Comparison of ENCODE assay signal across 8 cellular contexts in genomic region chr20:62623488-62624324, GRCh38. TPM values are rescaled to one million over a fixed set of nuclear protein-coding genes. Genes with fewer than 3 reads are reported as not detected.
A peak's percentile ranks its signal among the peaks of the same experiment; 100 is the strongest.
DNase-seq lines count a peak whose midpoint lies in the region; ATAC-seq lines count a peak whose summit lies in the region.

No MANE protein-coding gene starts in this region.

- H3K27ac ChIP-seq in duodenal mucosa (ENCODE audit: low read depth, low read length): peak overlapping the region; percentile 97

- H3K9me3 ChIP-seq in duodenal mucosa (ENCODE audit: control insufficient read depth in 1 of 2, low read length in 2 of 2): no peaks in the 10 kb centered on the region

- no peaks in the 10 kb centered on the region for H3K36me3 ChIP-seq in duodenal mucosa (ENCODE audit: control insufficient read depth in 1 of 2, insufficient read depth in 2 of 2, low read length in 2 of 2)

- no peaks in the 10 kb centered on the region for H3K27me3 ChIP-seq in duodenal mucosa (ENCODE audit: control insufficient read depth in 1 of 2, insufficient read depth in 2 of 2, low read length in 2 of 2)

- H3K9ac ChIP-seq in duodenal mucosa (ENCODE audit: low read depth in 1 of 2, low read length in 2 of 2): peak overlapping the region; percentile 78 to 85

- peak; percentile 85 for ATAC-seq in GM18511 (IDR thresholded peaks at IDR 0.05; ENCODE audit: unreplicated experiment)
- peak; percentile 81 for ATAC-seq in HG02943 (IDR thresholded peaks at IDR 0.05; ENCODE audit: low read depth, unreplicated experiment)

- peak overlapping the region; percentile 45 to 59 for H3K4me3 ChIP-seq in duodenal mucosa (ENCODE audit: low read depth in 1 of 2, low read length in 2 of 2)

- peaks cover 23 to 26% of the 10 kb centered on the region in 2 donors for H3K4me1 ChIP-seq in duodenal mucosa (ENCODE audit: control insufficient read depth in 1 of 2, insufficient read depth in 2 of 2, low read length in 2 of 2)

- peak; percentile 98 for DNase-seq in A172 (ENCODE audit: low spot score)
- peak; percentile 94 for DNase-seq in NCI-H460 (ENCODE audit: extremely low read depth, low read depth)
- DNase-seq in activated CD4-positive, alpha-beta T cell treated with anti-CD3 and anti-CD28 coated beads, Interleukin-2, amount 50 U/mL, for 4 hours: peak; percentile 77 to 79
- peak; percentile 96 for DNase-seq in mesenteric fat pad (ENCODE audit: low spot score)
- peak; percentile 53 to 71 for DNase-seq in stimulated activated CD8-positive, alpha-beta memory T cell treated with anti-CD3 and anti-CD28 coated beads, Interleukin-4, amount 100 ng/mL, for 1 hour (ENCODE audit: low read depth in 2 of 2, low spot score in 1 of 2)

RNA-seq across cellular contexts. Expression of gene SLCO4A1, which starts 18.6 kb away (rescaled TPM):
- 26.5 and 34.8 TPM in 2 replicates for total RNA-seq in A172 (2014; rRNA removed; shearing (Covaris generic))
- 91.6 and 97.1 TPM in 2 replicates for total RNA-seq in NCI-H460 (2014; rRNA removed; shearing (Covaris generic))
- polyA plus RNA-seq in NCI-H460 (2014; cell fraction: nucleus; rRNA removed): 110 and 117 TPM in 2 replicates
- total RNA-seq in mesenteric fat pad: 44.4 TPM

Comparison
In these comparisons a context has a peak if more than half of its experiments do, and no peak if none do; other contexts are left out.
1. Peak in every context shown above with its lines: DNase-seq, ATAC-seq, H3K4me3 ChIP-seq and H3K27ac ChIP-seq.